ENCODE assay signal across 8 cellular contexts in the genomic region with DNA sequence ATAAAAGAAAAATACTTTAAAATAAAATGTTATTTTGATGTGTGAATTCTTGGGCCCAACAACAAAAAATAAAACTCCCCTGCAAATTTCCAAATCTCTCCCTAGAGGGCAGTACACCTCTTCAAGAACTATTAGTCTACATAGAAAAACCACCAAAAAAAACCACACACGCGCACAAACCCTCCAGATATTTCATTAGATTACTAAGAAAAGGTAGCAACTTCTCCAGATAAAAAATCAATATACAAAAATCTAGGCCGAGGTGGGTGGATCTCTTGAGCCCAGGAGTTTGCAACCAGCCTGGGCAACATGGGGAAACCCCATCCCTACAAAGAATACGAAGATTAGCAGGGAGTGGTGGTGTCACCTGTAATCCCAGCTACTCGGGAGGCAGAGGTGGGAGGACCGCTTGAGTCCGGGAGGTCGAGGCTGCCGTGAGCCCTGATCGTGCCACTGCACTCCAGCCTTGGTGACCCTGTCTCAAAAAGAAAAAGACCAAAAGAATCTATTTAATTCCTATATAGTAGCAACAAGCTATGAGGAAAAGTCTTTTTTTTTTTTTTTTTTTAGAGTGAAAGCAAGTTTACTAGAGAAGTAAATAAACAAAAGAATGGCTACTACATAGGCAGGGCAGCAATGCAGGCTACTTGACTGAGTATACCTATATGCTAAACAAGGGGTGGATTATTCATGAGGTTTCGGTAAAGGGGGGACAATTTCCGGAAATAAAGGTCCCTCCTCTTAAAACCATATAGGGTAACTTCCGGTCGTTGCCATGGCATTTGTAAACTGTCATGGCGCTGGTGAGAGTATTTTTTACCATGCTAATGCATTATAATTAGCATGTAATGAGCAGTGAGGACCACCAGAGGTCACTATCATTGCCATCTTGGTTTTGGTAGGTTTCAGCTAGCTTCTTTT. TPM values are rescaled to one million over a fixed set of nuclear protein-coding genes. Genes with fewer than 3 reads are reported as not detected.
DNase-seq lines count a peak whose midpoint lies in the region; ATAC-seq, FAIRE-seq and TF ChIP-seq lines count a peak whose summit lies in the region.

No MANE protein-coding gene starts in this region.

- TF ChIP-seq POLR2A in H1 (IDR thresholded peaks at IDR 0.05; ENCODE audit: control extremely low read depth in 1 of 2, low read depth in 2 of 2, low read length in 2 of 2): no peak

- H4K5ac ChIP-seq in H1 (ENCODE audit: insufficient read length, low read depth, low read length): no peak overlapping the region

- DNase-seq in CD1c-positive myeloid dendritic cell (ENCODE audit: extremely low spot score): peak; percentile 96
- DNase-seq in NCI-H69 (lab: John Stamatoyannopoulos, UW): peak; percentile 96
- peak; percentile 68 to 69 for DNase-seq in activated CD4-positive, alpha-beta T cell treated with anti-CD3 and anti-CD28 coated beads, Interleukin-2, amount 50 U/mL, for 4 hours
- DNase-seq in H1 (ENCODE audit: low read depth in 1 of 2, low spot score in 2 of 2): peak in 1 of 2 experiments; percentile 64
- DNase-seq in memory B cell (ENCODE audit: low spot score in 2 of 2): peak; percentile 66 to 88
- DNase-seq in stimulated activated CD8-positive, alpha-beta memory T cell treated with anti-CD3 and anti-CD28 coated beads, Interleukin-12 subunit alpha, Interleukin-12 subunit beta, amount 100 ng/mL, for 24 hours (ENCODE audit: extremely low read depth): peak; percentile 47

- H3K27me3 ChIP-seq in H1 (replicated peaks in 1 of 4; ENCODE audit: control insufficient read depth in 3 of 4, extremely low read depth in 1 of 4, insufficient read depth in 3 of 4, low read length in 3 of 4): peaks cover 0 to 5% (median under 1%) of the 10 kb centered on the region in 4 experiments; a peak in 2 of 7 replicates

- POLR2A ChIA-PET in H1 (lab: Charles Lee; ENCODE audit: partially characterized antibody): interaction anchor here (2.7 kb wide), 1 partner anchor 43 kb away, joined by 9 read pairs; no protein-coding TSS in a partner anchor

- H3K23me2 ChIP-seq in H1 (ENCODE audit: low read depth, low read length): no peaks in the 10 kb centered on the region

- no peak overlapping the region for H3K56ac ChIP-seq in H1 (replicated peaks; ENCODE audit: insufficient read length, low read depth, low read length)

- H4K20me1 ChIP-seq in H1 (replicated peaks in 1 of 2; ENCODE audit: control insufficient read depth in 1 of 2, insufficient read depth in 2 of 2, low read length in 2 of 2): no peaks in the 10 kb centered on the region

- H3K4me2 ChIP-seq in H1 (ENCODE audit: insufficient read depth in 1 of 2, low read depth in 2 of 2, low read length in 2 of 2): peak overlapping the region in 1 of 2 experiments; percentile 4; a peak in 1 of 4 replicates

- H3K4me3 Mint-ChIP-seq in memory B cell: peak overlapping the region; percentile 60

- FAIRE-seq in H1 (lab: Jason Lieb, UNC): peak; percentile 82

- no peak overlapping the region for H3K14ac ChIP-seq in H1 (ENCODE audit: insufficient read length)

- peak; percentile 89 for ATAC-seq in GM19351 (IDR thresholded peaks at IDR 0.05; ENCODE audit: unreplicated experiment)
- ATAC-seq in HG03521 (IDR thresholded peaks at IDR 0.05; ENCODE audit: unreplicated experiment): peak; percentile 71
- peak; percentile 89 for ATAC-seq in memory B cell (ENCODE audit: low read depth)

- H3K18ac ChIP-seq in H1 (ENCODE audit: extremely low read depth, low read length): no peak overlapping the region; the same call in 1 of the 2 replicates

- no peak overlapping the region for H3K9ac ChIP-seq in H1 (replicated peaks in 1 of 4; ENCODE audit: extremely low read depth in 1 of 4, low read depth in 3 of 4, low read length in 3 of 4)

- H3K4me1 ChIP-seq in H1 (replicated peaks in 1 of 4; ENCODE audit: control insufficient read depth in 3 of 4, insufficient read depth in 4 of 4, low read length in 3 of 4): peaks cover 0 to 4% (median 0%) of the 10 kb centered on the region in 4 experiments; a peak in 3 of 7 replicates

- H3K9me3 ChIP-seq in H1 (ENCODE audit: insufficient read depth in 2 of 2, low read depth in 1 of 2, low read length in 1 of 2): no peaks in the 10 kb centered on the region

- no peaks in the 10 kb centered on the region for H3K79me2 ChIP-seq in H1 (ENCODE audit: control insufficient read depth in 1 of 2, insufficient read depth in 2 of 2, low read length in 2 of 2)

- peak overlapping the region; percentile 38 for H3K27ac Mint-ChIP-seq in memory B cell

- no peak overlapping the region for H2AFZ ChIP-seq in H1 (ENCODE audit: low read length)

- no peak overlapping the region for H4K8ac ChIP-seq in H1 (ENCODE audit: extremely low read depth, insufficient read depth, low read length)

- peaks cover 24% of the 10 kb centered on the region for H3K27me3 Mint-ChIP-seq in memory B cell

- peak in 2 of 3 experiments; percentile 55 to 60; a peak in 3 of 4 replicates for TF ChIP-seq CTCF in H1 (IDR thresholded peaks at IDR 0.05; ENCODE audit: control extremely low read depth in 1 of 3, insufficient read depth in 1 of 3, low read depth in 1 of 3, low read length in 3 of 3)

- H3K4me3 ChIP-seq in H1 (ENCODE audit: extremely low read depth in 1 of 4, insufficient read depth in 2 of 4, low read depth in 3 of 4, low read length in 4 of 4): peak overlapping the region in 1 of 4 experiments; percentile 34; a peak in 1 of 8 replicates

- H3K27ac ChIP-seq in H1 (ENCODE audit: low read depth, low read length): no peak overlapping the region

- H4K91ac ChIP-seq in H1 (replicated peaks; ENCODE audit: insufficient read length, low read length): no peak overlapping the region

- no peak overlapping the region for H2BK12ac ChIP-seq in H1 (ENCODE audit: low read depth, low read length)

- H3K4me1 Mint-ChIP-seq in memory B cell: peaks cover 3% of the 10 kb centered on the region

- no peak overlapping the region for H2BK120ac ChIP-seq in H1 (replicated peaks; ENCODE audit: low read depth, low read length)

- WGBS in H1 (ENCODE audit: extremely low coverage in 1 of 2, insufficient coverage in 1 of 2, insufficient read length in 1 of 2, insufficient replicate concordance in 2 of 2, low coverage in 1 of 2, low lambda C conversion rate in 2 of 2, missing lambda C conversion rate in 1 of 2), 2 experiments: 39% methylated on average over 15 of the region's 15 CpGs; no CpG with 5 or more reads in 1 of the 2 experiments

- H2BK20ac ChIP-seq in H1 (ENCODE audit: low read length): no peak overlapping the region

- H3K79me1 ChIP-seq in H1 (ENCODE audit: low read depth, low read length): no peaks in the 10 kb centered on the region

- no peaks in the 10 kb centered on the region for H3K36me3 ChIP-seq in H1 (ENCODE audit: control insufficient read depth in 2 of 4, insufficient read depth in 4 of 4, low read length in 3 of 4)

- H3K9me3 Mint-ChIP-seq in memory B cell: no peaks in the 10 kb centered on the region

- no peak overlapping the region for H3K4ac ChIP-seq in H1 (replicated peaks; ENCODE audit: insufficient read length, low read depth, low read length)

- CTCF ChIA-PET in H1 (lab: Charles Lee; ENCODE audit: partially characterized antibody): interaction anchor here (0.5 to 12.7 kb wide), 41 partner anchors 8 to 1276 kb away, joined by 3 to 201 read pairs (median 4); a partner anchor contains a TSS

- TF ChIP-seq EP300 in H1 (IDR thresholded peaks at IDR 0.05; ENCODE audit: borderline replicate concordance in 1 of 2, low read depth in 2 of 2, low read length in 2 of 2): no peak

- no peaks in the 10 kb centered on the region for H3K36me3 Mint-ChIP-seq in memory B cell

- H2BK5ac ChIP-seq in H1 (ENCODE audit: low read depth, low read length): no peak overlapping the region; the same call in 1 of the 2 replicates

- H2AK5ac ChIP-seq in H1 (ENCODE audit: low read depth, low read length): no peak overlapping the region

- no peak overlapping the region for H2BK15ac ChIP-seq in H1 (ENCODE audit: low read length)

- H3K23ac ChIP-seq in H1 (ENCODE audit: insufficient read length): no peak overlapping the region

- TF ChIP-seq RAD21 in H1 (IDR thresholded peaks at IDR 0.05 in 1 of 2, conservative IDR thresholded peaks at IDR 0.05 in 1 of 2; ENCODE audit: low read depth in 2 of 2, low read length in 2 of 2): peak; percentile 49 to 54

TF ChIP-seq in H1, 55 proteins besides CTCF, POLR2A, EP300 and RAD21 (continues in another document):
- TF ChIP-seq YY1 (IDR thresholded peaks at IDR 0.05; ENCODE audit: low read depth, low read length) (peak; percentile 94), GABPA (IDR thresholded peaks at IDR 0.05; ENCODE audit: borderline replicate concordance, insufficient read depth, low read length) (peak; percentile 54; the same call in 1 of the 2 replicates)

RNA-seq across cellular contexts. Expression of a gene that starts 13.1 kb away (rescaled TPM):
- not detected in 2 replicates for total RNA-seq in H1 (2021; fragmentation: NEBNext Ultra II Directional; extraction: Animal tissue kit (Norgen Biotek cat#: 25700))
- polyA plus RNA-seq in H1 (2011; rRNA removed): 0.02 TPM in 1 of 2 replicates, not detected in the other
- not detected for polyA plus RNA-seq in H1 (2011; cell fraction: cytosol; rRNA removed)
- not detected for polyA plus RNA-seq in H1 (2011; cell fraction: nucleus; rRNA removed)
- not detected in 4 replicates for polyA plus RNA-seq in H1 (2012, experiment 1 of 2)
- polyA plus RNA-seq in H1 (2012, experiment 2 of 2): not detected
- not detected for polyA plus RNA-seq in H1 (2013, experiment 1 of 2)
- not detected for polyA plus RNA-seq in H1 (2013, experiment 2 of 2)
- polyA minus RNA-seq in H1 (2011; rRNA and poly(A)+ RNA removed): 0.06 TPM in 1 of 2 replicates, not detected in the other
- polyA minus RNA-seq in H1 (2011; cell fraction: cytosol; rRNA and poly(A)+ RNA removed): not detected
- polyA minus RNA-seq in H1 (2011; cell fraction: nucleus; rRNA and poly(A)+ RNA removed): not detected

RNA-seq across cellular contexts. Expression of a gene that starts 19.5 kb away (rescaled TPM):
- 22.4 and 22.6 TPM in 2 replicates for total RNA-seq in H1 (2021; fragmentation: NEBNext Ultra II Directional; extraction: Animal tissue kit (Norgen Biotek cat#: 25700))
- 21.5 and 26.9 TPM in 2 replicates for polyA plus RNA-seq in H1 (2011; rRNA removed)
- polyA plus RNA-seq in H1 (2011; cell fraction: cytosol; rRNA removed): 15.4 TPM
- polyA plus RNA-seq in H1 (2011; cell fraction: nucleus; rRNA removed): 32.7 TPM
- polyA plus RNA-seq in H1 (2012, experiment 1 of 2): 10.3 to 18.4 TPM (median 16.8 TPM) in 4 replicates
- polyA plus RNA-seq in H1 (2012, experiment 2 of 2): 14.6 TPM
- polyA plus RNA-seq in H1 (2013, experiment 1 of 2): 16.3 TPM
- 16.6 TPM for polyA plus RNA-seq in H1 (2013, experiment 2 of 2)
- 15.2 and 16.7 TPM in 2 replicates for polyA minus RNA-seq in H1 (2011; rRNA and poly(A)+ RNA removed)
- 10.2 TPM for polyA minus RNA-seq in H1 (2011; cell fraction: cytosol; rRNA and poly(A)+ RNA removed)
- 11.1 TPM for polyA minus RNA-seq in H1 (2011; cell fraction: nucleus; rRNA and poly(A)+ RNA removed)

RNA-seq across cellular contexts. Expression of a gene that starts 55.4 kb away (rescaled TPM):
- 0.75 TPM in 1 of 2 replicates, not detected in the other for total RNA-seq in H1 (2021; fragmentation: NEBNext Ultra II Directional; extraction: Animal tissue kit (Norgen Biotek cat#: 25700))
- not detected in 2 replicates for polyA plus RNA-seq in H1 (2011; rRNA removed)
- polyA plus RNA-seq in H1 (2011; cell fraction: cytosol; rRNA removed): not detected
- polyA plus RNA-seq in H1 (2011; cell fraction: nucleus; rRNA removed): 1.3 TPM
- not detected in 4 replicates for polyA plus RNA-seq in H1 (2012, experiment 1 of 2)
- not detected for polyA plus RNA-seq in H1 (2012, experiment 2 of 2)
- not detected for polyA plus RNA-seq in H1 (2013, experiment 1 of 2)
- polyA plus RNA-seq in H1 (2013, experiment 2 of 2): not detected
- polyA minus RNA-seq in H1 (2011; rRNA and poly(A)+ RNA removed): 1.0 TPM in 1 of 2 replicates, not detected in the other
- not detected for polyA minus RNA-seq in H1 (2011; cell fraction: cytosol; rRNA and poly(A)+ RNA removed)
- 2.4 TPM for polyA minus RNA-seq in H1 (2011; cell fraction: nucleus; rRNA and poly(A)+ RNA removed)
